ENCODE assay signal across 11 cellular contexts in genomic region chr1:214447557-214447871, GRCh38.
DNase-seq lines count a peak whose midpoint lies in the region; ATAC-seq and TF ChIP-seq lines count a peak whose summit lies in the region.
"Had no signal": no experiment of that assay in that cellular context is flagged by ENCODE, and none has a peak within 500 bp of the region (broad histone marks: within the 10 kb centered on the region; RNA-seq: fewer than 3 reads in every experiment).

No MANE protein-coding gene starts in this region.

- H3K36me3 Mint-ChIP-seq in brain (peaks cover 3% of the 10 kb centered on the region), immature natural killer cell (no peaks in the 10 kb centered on the region)

- H3K27ac ChIP-seq in HUES6 (ENCODE audit: low read depth, low read length), result peak overlapping the region; percentile 84
- peak overlapping the region; percentile 100 for H3K27ac ChIP-seq in mesenchymal stem cell (ENCODE audit: low read length, poor library complexity, severe bottlenecking)
- H3K27ac ChIP-seq: cardiac muscle cell, neutrophil, Peyer's patch had no signal

- DNase-seq in ACHN (peak; percentile 55), mesenchymal stem cell (peak; percentile 58), immature natural killer cell (no peak), NCI-H2196 treated with DMSO at 0.1 percent for 48 hours (lab: John Stamatoyannopoulos, UW; ENCODE audit: unreplicated experiment) (no peak), hippocampal formation (lab: John Stamatoyannopoulos, UW) (no peak)
- DNase-seq: Peyer's patch had no signal

- no peak for TF ChIP-seq CTCF in brain (conservative IDR thresholded peaks at IDR 0.05)

- peak overlapping the region; percentile 67 for H3K9ac ChIP-seq in HUES6 (ENCODE audit: low read length)
- peak overlapping the region; percentile 82 for H3K9ac ChIP-seq in mesenchymal stem cell (ENCODE audit: low read length)

- ATAC-seq in HG02588 (IDR thresholded peaks at IDR 0.05; ENCODE audit: unreplicated experiment), result no peak

- H3K9me3 ChIP-seq in HUES6 (ENCODE audit: control insufficient read depth, insufficient read depth, low read depth, low read length) (no peaks in the 10 kb centered on the region), mesenchymal stem cell (ENCODE audit: control insufficient read depth, low read length) (no peaks in the 10 kb centered on the region)
- H3K9me3 ChIP-seq: neutrophil, Peyer's patch had no signal

- no peak overlapping the region for H3K14ac ChIP-seq in mesenchymal stem cell (ENCODE audit: low read length in 2 of 2)

- H3K4me1 Mint-ChIP-seq in brain (peaks cover 46% of the 10 kb centered on the region), immature natural killer cell (no peaks in the 10 kb centered on the region)

- in situ Hi-C loops in ACHN (cut with HindIII; ENCODE audit: low pct_ligation_motif_present, low pct_unique_long_range_greater_than_20kb, low sequenced_read_pairs), result no loop called here

- peaks cover 66% of the 10 kb centered on the region for H3K4me1 ChIP-seq in HUES6 (ENCODE audit: control insufficient read depth, insufficient read depth, low read length)
- peaks cover 19% of the 10 kb centered on the region for H3K4me1 ChIP-seq in mesenchymal stem cell (ENCODE audit: control insufficient read depth, insufficient read depth, low read depth, low read length)
- H3K4me1 ChIP-seq: Peyer's patch had no signal

- H3K4me2 ChIP-seq in mesenchymal stem cell (ENCODE audit: low read length, poor library complexity, severe bottlenecking), result peak overlapping the region; percentile 23

- WGBS in mesenchymal stem cell, result 0% methylated on average over 1 of the region's 2 CpGs

- H2BK120ac ChIP-seq in mesenchymal stem cell (ENCODE audit: low read depth, low read length), result peak overlapping the region; percentile 57

- H3K27me3 Mint-ChIP-seq in brain (no peaks in the 10 kb centered on the region), immature natural killer cell (ENCODE audit: low read depth in 3 of 3) (peaks cover 2 to 11% (median 2%) of the 10 kb centered on the region in 3 donors)

- H2AFZ ChIP-seq in mesenchymal stem cell (ENCODE audit: low read depth, low read length), result no peak overlapping the region

- H3K4ac ChIP-seq in mesenchymal stem cell (ENCODE audit: low read depth in 1 of 2, low read length in 2 of 2), result no peak overlapping the region

- H3K27ac Mint-ChIP-seq in brain (peak overlapping the region in 3 of 5 experiments; percentile 66 to 78 (median 67)), immature natural killer cell (no peak overlapping the region)

- peaks cover 0 to 3% (median 0%) of the 10 kb centered on the region in 5 experiments for H3K9me3 Mint-ChIP-seq in brain
- H3K9me3 Mint-ChIP-seq in immature natural killer cell, result no peaks in the 10 kb centered on the region

- H2AK5ac ChIP-seq in mesenchymal stem cell (ENCODE audit: low read length, severe bottlenecking), result peak overlapping the region; percentile 75

- H3K27me3 ChIP-seq in HUES6 (ENCODE audit: control insufficient read depth, insufficient read depth, low read length) (no peaks in the 10 kb centered on the region), mesenchymal stem cell (ENCODE audit: control insufficient read depth in 1 of 2, insufficient read depth in 1 of 2, low read length in 2 of 2) (no peaks in the 10 kb centered on the region)
- H3K27me3 ChIP-seq: cardiac muscle cell, neutrophil, Peyer's patch had no signal

- H2BK5ac ChIP-seq in mesenchymal stem cell (ENCODE audit: low read depth, low read length, poor library complexity, severe bottlenecking), result peak overlapping the region; percentile 95

- peak overlapping the region in 1 of 2 experiments; percentile 73 for H2BK12ac ChIP-seq in mesenchymal stem cell (ENCODE audit: low read length in 2 of 2)

- H3K79me1 ChIP-seq in mesenchymal stem cell (replicated peaks; ENCODE audit: low read length, poor library complexity, severe bottlenecking), result no peaks in the 10 kb centered on the region

- H3K18ac ChIP-seq in mesenchymal stem cell (ENCODE audit: low read depth in 1 of 2, low read length in 2 of 2), result no peak overlapping the region

- no peak overlapping the region for H2BK15ac ChIP-seq in mesenchymal stem cell (ENCODE audit: low read depth, poor library complexity, severe bottlenecking)

- H3K23ac ChIP-seq in mesenchymal stem cell (ENCODE audit: low read length in 2 of 2), result no peak overlapping the region

- peaks cover 16% of the 10 kb centered on the region; the same call in 1 of the 2 replicates for H3K36me3 ChIP-seq in HUES6 (ENCODE audit: control insufficient read depth, insufficient read depth, low read length)
- peaks cover 8 to 13% of the 10 kb centered on the region in 2 experiments for H3K36me3 ChIP-seq in mesenchymal stem cell (ENCODE audit: control insufficient read depth in 1 of 2, insufficient read depth in 2 of 2, low read depth in 1 of 2, low read length in 2 of 2)
- H3K36me3 ChIP-seq: cardiac muscle cell, neutrophil, Peyer's patch had no signal

- H4K91ac ChIP-seq in mesenchymal stem cell (ENCODE audit: low read length), result no peak overlapping the region

- H3K4me3 Mint-ChIP-seq in brain, result peak overlapping the region in 1 of 5 experiments; percentile 33
- no peak overlapping the region for H3K4me3 Mint-ChIP-seq in immature natural killer cell

- H3K4me3 ChIP-seq in HUES6 (ENCODE audit: low read depth, low read length) (peak overlapping the region; percentile 31; the same call in 1 of the 2 replicates), mesenchymal stem cell (ENCODE audit: insufficient read depth in 1 of 2, low read depth in 1 of 2, low read length in 2 of 2) (peak overlapping the region in 1 of 2 experiments; percentile 59)
- H3K4me3 ChIP-seq: cardiac muscle cell, Peyer's patch had no signal

- no peak overlapping the region for H4K8ac ChIP-seq in mesenchymal stem cell (ENCODE audit: low read length)

Comparison
In these comparisons a context has a peak if more than half of its experiments do, and no peak if none do; other contexts are left out.
1. DNase-seq: peak in ACHN (single experiment) and mesenchymal stem cell (single experiment); none in immature natural killer cell (0 of 3), NCI-H2196 treated with DMSO at 0.1 percent for 48 hours (single experiment) and hippocampal formation (0 of 2).
2. H3K27ac Mint-ChIP-seq: peak in brain (3 of 5); none in immature natural killer cell (0 of 6).